ENCODE assay signal across 19 cellular contexts in the genomic region with DNA sequence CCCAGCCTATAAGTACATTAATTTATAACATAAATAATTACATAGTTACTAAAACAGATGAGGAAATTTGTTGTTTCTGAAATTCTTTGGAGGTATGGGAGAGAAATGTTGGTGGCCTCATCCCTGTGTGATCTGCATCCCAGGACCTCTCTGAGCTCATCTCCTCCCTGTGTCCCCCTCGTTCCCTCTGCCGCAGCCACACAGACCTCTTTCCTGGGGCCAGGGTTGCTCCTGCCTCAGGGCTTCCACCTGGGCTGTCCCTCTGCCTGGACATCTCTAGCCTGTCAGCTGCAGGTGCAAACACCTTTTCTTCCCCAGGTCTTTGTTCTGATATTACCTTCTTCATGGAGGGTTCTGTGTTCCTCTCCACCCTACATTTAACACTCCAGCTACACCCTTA.
"Had no signal": no experiment of that assay in that cellular context is flagged by ENCODE, and none has a peak within 500 bp of the region (broad histone marks: within the 10 kb centered on the region; RNA-seq: fewer than 3 reads in every experiment).

No MANE protein-coding gene starts in this region.

- H3K27me3 ChIP-seq: colonic mucosa, foreskin keratinocyte, left lung, right lobe of liver, stomach had no signal

- H3K27ac ChIP-seq: colonic mucosa, foreskin keratinocyte, left lung, psoas muscle, right lobe of liver, stomach, thoracic aorta had no signal

- H3K4me1 ChIP-seq: foreskin keratinocyte had no signal

- ATAC-seq: foreskin keratinocyte, left lung, psoas muscle, right lobe of liver had no signal

- H3K4me3 ChIP-seq: colonic mucosa, left lung, psoas muscle, right lobe of liver, stomach, thoracic aorta had no signal

- H3K36me3 ChIP-seq: colonic mucosa, right lobe of liver, thoracic aorta had no signal

- H3K9me3 ChIP-seq: colonic mucosa, psoas muscle, right lobe of liver, thoracic aorta had no signal

- H3K27ac Mint-ChIP-seq: activated CD4-positive, alpha-beta T cell treated with anti-CD3 and anti-CD28 coated beads, Interleukin-2, amount 10 ng/mL, durations not matched to agents 24 days and 14 days; activated naive CD4-positive, alpha-beta T cell treated with anti-CD3 and anti-CD28 coated beads, Interleukin-2, amount 10 ng/mL, durations not matched to agents 7 days and 5 days; T-helper 2 cell treated with Interferon-gamma antibody and Interleukin-4, amounts not matched to agents 5 μg/mL and 100 μg/mL, for 36 hours had no signal

- DNase-seq: activated CD4-positive, alpha-beta T cell treated with anti-CD3 and anti-CD28 coated beads, Interleukin-2, amount 10 ng/mL, durations not matched to agents 24 days and 14 days; activated CD4-positive, CD25-positive, alpha-beta regulatory T cell; activated CD8-positive, alpha-beta memory T cell treated with anti-CD3 and anti-CD28 coated beads for 24 hours; activated naive CD4-positive, alpha-beta T cell treated with anti-CD3 and anti-CD28 coated beads, Interleukin-2, amount 10 ng/mL, durations not matched to agents 7 days and 5 days; caudate nucleus; colonic mucosa; effector CD4-positive, alpha-beta T cell; foreskin keratinocyte; glutamatergic neuron; hypothalamus; kidney; left lung; mammary epithelial cell; psoas muscle; right lobe of liver; stomach; SW 1271 had no signal

- H3K27me3 Mint-ChIP-seq: activated CD4-positive, alpha-beta T cell treated with anti-CD3 and anti-CD28 coated beads, Interleukin-2, amount 10 ng/mL, durations not matched to agents 24 days and 14 days; activated naive CD4-positive, alpha-beta T cell treated with anti-CD3 and anti-CD28 coated beads, Interleukin-2, amount 10 ng/mL, durations not matched to agents 7 days and 5 days had no signal
